8 cellular contexts compared by ENCODE assay signal in the genomic region with DNA sequence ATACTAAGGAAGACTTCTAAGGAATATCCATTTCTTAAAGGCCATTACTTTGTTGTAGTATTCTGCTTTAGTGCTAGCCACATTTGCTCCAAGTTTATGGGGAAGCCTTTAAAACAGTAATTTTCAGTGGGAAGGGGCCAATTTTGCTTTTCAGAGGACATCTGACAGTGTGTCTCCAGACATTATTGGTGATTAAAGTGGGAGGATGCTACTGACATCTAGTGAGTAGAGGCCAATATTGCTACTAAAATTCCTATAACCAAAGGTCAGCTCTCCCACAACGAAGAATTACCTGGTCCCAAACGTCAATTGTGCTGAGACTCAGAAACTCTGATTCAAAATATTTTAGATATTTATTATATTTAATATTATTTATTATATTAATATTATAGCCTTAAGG. TPM values are rescaled to one million over a fixed set of nuclear protein-coding genes. Genes with fewer than 3 reads are reported as not detected.
DNase-seq lines count a peak whose midpoint lies in the region; ATAC-seq and TF ChIP-seq lines count a peak whose summit lies in the region.

No MANE protein-coding gene starts in this region.

- H3K4me1 Mint-ChIP-seq in progenitor cell of endocrine pancreas (ENCODE audit: low read depth): peaks cover 11% of the 10 kb centered on the region

- H3K27me3 Mint-ChIP-seq in progenitor cell of endocrine pancreas: no peaks in the 10 kb centered on the region

- H3K9me3 Mint-ChIP-seq in progenitor cell of endocrine pancreas (ENCODE audit: low read depth): no peaks in the 10 kb centered on the region

- no peaks in the 10 kb centered on the region for H3K36me3 Mint-ChIP-seq in progenitor cell of endocrine pancreas (ENCODE audit: insufficient read depth)

- no peak overlapping the region for H3K4me3 Mint-ChIP-seq in progenitor cell of endocrine pancreas (ENCODE audit: low read depth)

- TF ChIP-seq CTCF in progenitor cell of endocrine pancreas (IDR thresholded peaks at IDR 0.05; ENCODE audit: unreplicated experiment): peak; percentile 35
- TF ChIP-seq CTCF in omental fat pad (IDR thresholded peaks at IDR 0.05): no peak

- no peak overlapping the region for H3K27ac Mint-ChIP-seq in progenitor cell of endocrine pancreas

- DNase-seq in SIG-M5 treated with dmso at 0.1 percent for 504 hours (lab: John Stamatoyannopoulos, UW; ENCODE audit: unreplicated experiment) (peak; percentile 4), SIG-M5 (lab: John Stamatoyannopoulos, UW) (no peak), NCI-H526 treated with DMSO at 0.1 percent for 48 hours (lab: John Stamatoyannopoulos, UW) (peak; percentile 2), dermis blood vessel endothelial cell (peak; percentile 54), progenitor cell of endocrine pancreas (ENCODE audit: low spot score, unreplicated experiment) (no peak), omental fat pad (ENCODE audit: low spot score) (no peak)
- DNase-seq in activated CD4-positive, CD25-positive, alpha-beta regulatory T cell treated with anti-CD3 and anti-CD28 coated beads, Interleukin-2, amount 50 U/mL, for 72 hours: no peak

- ATAC-seq in HG03039 (IDR thresholded peaks at IDR 0.05; ENCODE audit: unreplicated experiment) (no peak), omental fat pad (ENCODE audit: low FRiP score) (no peak)

RNA-seq across cellular contexts. Expression of gene SLC28A2, which starts 24.8 kb away (rescaled TPM):
- not detected in 2 replicates for total RNA-seq in dermis blood vessel endothelial cell
- 1.2 and 1.7 TPM in 2 replicates for total RNA-seq in progenitor cell of endocrine pancreas
- total RNA-seq in omental fat pad: not detected

Comparison
In these comparisons a context has a peak if more than half of its experiments do, and no peak if none do; other contexts are left out.
1. DNase-seq: peak in SIG-M5 treated with dmso at 0.1 percent for 504 hours (single experiment), NCI-H526 treated with DMSO at 0.1 percent for 48 hours (single experiment) and dermis blood vessel endothelial cell (single experiment); none in SIG-M5 (single experiment), progenitor cell of endocrine pancreas (single experiment), activated CD4-positive, CD25-positive, alpha-beta regulatory T cell treated with anti-CD3 and anti-CD28 coated beads, Interleukin-2, amount 50 U/mL, for 72 hours (single experiment) and omental fat pad (single experiment).